Comparison of ENCODE assay signal across 20 cellular contexts in genomic region chr1:7407980-7408770, GRCh38.
A peak's percentile ranks its signal among the peaks of the same experiment; 100 is the strongest.
DNase-seq lines count a peak whose midpoint lies in the region; ATAC-seq and TF ChIP-seq lines count a peak whose summit lies in the region.
"Had no signal": no experiment of that assay in that cellular context is flagged by ENCODE, and none has a peak within 500 bp of the region (broad histone marks: within the 10 kb centered on the region; RNA-seq: fewer than 3 reads in every experiment).

No MANE protein-coding gene starts in this region.

- TF ChIP-seq CTCF in chondrocyte (IDR thresholded peaks at IDR 0.05), result no peak

- peak; percentile 7 for ATAC-seq in stimulated activated naive CD8-positive, alpha-beta T cell treated with anti-CD3 and anti-CD28 coated beads, Interleukin-15, Interleukin-2, amounts not matched to agents 100 U/mL and 50 U/mL, for 24 hours
- ATAC-seq in stimulated activated naive CD8-positive, alpha-beta T cell treated with anti-CD3 and anti-CD28 coated beads, Interleukin-15, amount 100 ng/mL, for 72 hours, result no peak
- ATAC-seq in HG02884 (IDR thresholded peaks at IDR 0.05; ENCODE audit: unreplicated experiment), result no peak
- ATAC-seq: T-cell had no signal

- H3K79me1 ChIP-seq in neuronal stem cell (ENCODE audit: low read depth, low read length), result peaks cover 2% of the 10 kb centered on the region

- no peak overlapping the region for H4K8ac ChIP-seq in neuronal stem cell (ENCODE audit: low read depth, low read length)

- peak overlapping the region; percentile 80 for H3K18ac ChIP-seq in neuronal stem cell (ENCODE audit: low read length)

- no peak overlapping the region for H2AFZ ChIP-seq in neuronal stem cell (ENCODE audit: low read length)

- no CpG with 5 or more reads among the region's 23 CpGs for WGBS in neuronal stem cell (ENCODE audit: extremely low coverage in 2 of 2, insufficient read length in 2 of 2, insufficient replicate concordance in 1 of 2), 2 donors

- H3K27me3 Mint-ChIP-seq in stimulated activated naive CD8-positive, alpha-beta T cell treated with anti-CD3 and anti-CD28 coated beads, Interleukin-15, amount 100 ng/mL, for 72 hours, result peaks cover 17% of the 10 kb centered on the region
- H3K27me3 Mint-ChIP-seq in chondrocyte (ENCODE audit: low read depth), result no peaks in the 10 kb centered on the region

- H3K27ac Mint-ChIP-seq in stimulated activated naive CD8-positive, alpha-beta T cell treated with anti-CD3 and anti-CD28 coated beads, Interleukin-15, amount 100 ng/mL, for 72 hours, result no peak overlapping the region
- no peak overlapping the region for H3K27ac Mint-ChIP-seq in chondrocyte (ENCODE audit: unreplicated experiment)
- H3K27ac Mint-ChIP-seq: nephron progenitor cell, T-cell had no signal

- H2AK5ac ChIP-seq in neuronal stem cell (ENCODE audit: low read depth, low read length), result no peak overlapping the region

- no peaks in the 10 kb centered on the region for H3K9me3 Mint-ChIP-seq in stimulated activated naive CD8-positive, alpha-beta T cell treated with anti-CD3 and anti-CD28 coated beads, Interleukin-15, amount 100 ng/mL, for 72 hours
- no peaks in the 10 kb centered on the region for H3K9me3 Mint-ChIP-seq in chondrocyte (ENCODE audit: low read depth)
- H3K9me3 Mint-ChIP-seq: nephron progenitor cell, T-cell had no signal

- H4K91ac ChIP-seq in neuronal stem cell (ENCODE audit: low read depth, low read length, poor library complexity), result no peak overlapping the region

- no peak overlapping the region for H2BK120ac ChIP-seq in neuronal stem cell (ENCODE audit: low read depth, low read length)

- no peak for DNase-seq in stimulated activated naive CD8-positive, alpha-beta T cell treated with anti-CD3 and anti-CD28 coated beads, Interleukin-15, Interleukin-2, amounts not matched to agents 100 U/mL and 50 U/mL, for 24 hours
- DNase-seq in stimulated activated naive CD8-positive, alpha-beta T cell treated with anti-CD3 and anti-CD28 coated beads, Interleukin-15, amount 100 ng/mL, for 72 hours, result no peak
- DNase-seq in chondrocyte (ENCODE audit: low spot score) (peak; percentile 85), neuronal stem cell (ENCODE audit: low spot score) (no peak), NCI-H748 (lab: John Stamatoyannopoulos, UW; ENCODE audit: unreplicated experiment) (no peak), NCI-H2196 treated with DMSO at 0.1 percent for 48 hours (lab: John Stamatoyannopoulos, UW; ENCODE audit: unreplicated experiment) (no peak)
- no peak for DNase-seq in activated CD4-positive, alpha-beta T cell treated with anti-CD3 and anti-CD28 coated beads, Interleukin-2, amount 50 U/mL, for 4 hours
- DNase-seq: activated CD4-positive, alpha-beta T cell treated with anti-CD3 and anti-CD28 coated beads, Interleukin-2, amount 50 U/mL, for 48 hours; DMS79 treated with DMSO at 0.1 percent for 48 hours; hypothalamus; Karpas-422; mesendoderm; NCI-H1092; NCI-H2029 treated with DMSO at 0.1 percent for 48 hours; NCI-H510A treated with DMSO at 0.1 percent for 48 hours; nephron progenitor cell; SIG-M5 had no signal

- H3K4me2 ChIP-seq in neuronal stem cell (ENCODE audit: insufficient read depth, low read length, poor library complexity, severe bottlenecking), result no peak overlapping the region

- H3K9me3 ChIP-seq in neuronal stem cell (replicated peaks in 1 of 2; ENCODE audit: control insufficient read depth in 2 of 2, insufficient read depth in 1 of 2, low read depth in 1 of 2, low read length in 2 of 2), result peaks cover 0 to 1% of the 10 kb centered on the region in 2 donors

- peak overlapping the region; percentile 89 for H3K14ac ChIP-seq in neuronal stem cell (ENCODE audit: low read length)

- H2BK15ac ChIP-seq in neuronal stem cell (ENCODE audit: low read length), result no peak overlapping the region

- no peaks in the 10 kb centered on the region for H3K27me3 ChIP-seq in neuronal stem cell (ENCODE audit: control insufficient read depth in 3 of 3, insufficient read depth in 3 of 3, low read depth in 1 of 3, low read length in 3 of 3)

- no peak overlapping the region for H3K27ac ChIP-seq in neuronal stem cell (replicated peaks; ENCODE audit: low read length)
- H3K27ac ChIP-seq: epithelial cell of prostate had no signal

- no peaks in the 10 kb centered on the region for H3K36me3 Mint-ChIP-seq in chondrocyte (ENCODE audit: low read depth)
- H3K36me3 Mint-ChIP-seq: T-cell had no signal

- peak overlapping the region; percentile 41 for H2BK12ac ChIP-seq in neuronal stem cell (ENCODE audit: low read length)

- H2BK5ac ChIP-seq in neuronal stem cell (ENCODE audit: low read length), result peak overlapping the region; percentile 39

- no peaks in the 10 kb centered on the region for H3K36me3 ChIP-seq in neuronal stem cell (replicated peaks in 1 of 2; ENCODE audit: control insufficient read depth in 2 of 2, insufficient read depth in 2 of 2, low read length in 2 of 2)

- no peak overlapping the region for H3K4me3 Mint-ChIP-seq in stimulated activated naive CD8-positive, alpha-beta T cell treated with anti-CD3 and anti-CD28 coated beads, Interleukin-15, amount 100 ng/mL, for 72 hours
- no peak overlapping the region for H3K4me3 Mint-ChIP-seq in chondrocyte (ENCODE audit: unreplicated experiment)
- H3K4me3 Mint-ChIP-seq: nephron progenitor cell, T-cell had no signal

- no peak overlapping the region for H3K4me3 ChIP-seq in neuronal stem cell (ENCODE audit: low read length in 2 of 2)

- H3K23ac ChIP-seq in neuronal stem cell (ENCODE audit: low read depth, low read length, poor library complexity), result peak overlapping the region; percentile 73

- peak overlapping the region; percentile 21 for H3K9ac ChIP-seq in neuronal stem cell (ENCODE audit: low read depth, low read length, poor library complexity)

- no peak overlapping the region for H3K4ac ChIP-seq in neuronal stem cell (ENCODE audit: low read length)

- peaks cover 0 to 2% of the 10 kb centered on the region in 2 donors for H3K4me1 ChIP-seq in neuronal stem cell (ENCODE audit: control insufficient read depth in 2 of 2, insufficient read depth in 1 of 2, low read depth in 1 of 2, low read length in 2 of 2)

- no peaks in the 10 kb centered on the region for H3K4me1 Mint-ChIP-seq in stimulated activated naive CD8-positive, alpha-beta T cell treated with anti-CD3 and anti-CD28 coated beads, Interleukin-15, amount 100 ng/mL, for 72 hours
- peaks cover 1% of the 10 kb centered on the region for H3K4me1 Mint-ChIP-seq in chondrocyte (ENCODE audit: low read depth)
- H3K4me1 Mint-ChIP-seq: T-cell had no signal
